Comparison of ENCODE assay signal across 8 cellular contexts in the genomic region with DNA sequence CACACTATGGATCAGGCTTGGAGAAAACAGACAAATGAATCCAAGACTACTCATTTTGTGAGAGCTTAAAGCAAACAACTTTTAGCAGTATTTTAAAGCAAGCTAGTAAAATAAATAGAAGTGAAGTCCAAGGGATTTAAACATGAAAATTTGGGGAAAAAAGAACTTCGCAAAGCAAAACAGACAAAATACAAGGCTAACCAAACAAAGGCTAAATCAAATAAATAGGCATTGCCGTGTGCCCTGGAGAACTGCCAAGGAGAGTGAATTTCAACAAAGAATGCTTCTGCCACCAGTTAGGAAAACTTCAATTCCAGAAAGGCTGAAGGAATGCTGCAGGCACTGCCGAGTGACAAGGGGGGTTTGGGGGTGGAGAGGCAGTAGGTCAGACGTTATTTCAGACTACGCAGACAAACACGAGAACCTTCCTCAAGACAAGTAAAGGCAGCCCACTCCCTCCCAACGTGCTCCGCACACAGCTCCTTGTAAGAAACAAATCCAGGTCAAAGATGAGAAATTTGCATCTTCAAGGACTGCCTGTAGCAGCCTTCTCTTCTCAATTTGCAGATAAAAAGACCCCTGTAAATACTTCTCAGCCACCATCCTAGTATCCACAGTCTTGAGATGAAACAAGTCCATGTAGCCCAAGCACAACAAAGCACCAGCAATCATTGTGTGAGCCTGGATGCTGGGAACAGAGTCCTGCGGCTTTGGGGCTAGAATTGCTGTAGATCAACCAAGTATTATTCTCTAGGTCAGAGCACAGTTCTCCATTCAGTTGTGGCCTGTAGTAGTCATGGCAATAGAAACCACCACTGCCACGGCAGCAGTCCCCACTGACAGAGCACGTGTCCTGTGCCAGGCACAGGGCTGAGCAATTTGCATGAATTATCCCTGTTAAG. TPM values are rescaled to one million over a fixed set of nuclear protein-coding genes. Genes with fewer than 3 reads are reported as not detected.
DNase-seq lines count a peak whose midpoint lies in the region; ATAC-seq and TF ChIP-seq lines count a peak whose summit lies in the region.

No MANE protein-coding gene starts in this region.

- no peaks in the 10 kb centered on the region for H3K9me3 ChIP-seq in esophagus muscularis mucosa
- no peaks in the 10 kb centered on the region for H3K9me3 ChIP-seq in esophagus squamous epithelium
- no peaks in the 10 kb centered on the region for H3K9me3 ChIP-seq in BE2C

- no peaks in the 10 kb centered on the region for H3K27me3 ChIP-seq in esophagus muscularis mucosa
- H3K27me3 ChIP-seq in esophagus squamous epithelium = no peaks in the 10 kb centered on the region
- H3K27me3 ChIP-seq in BE2C = no peaks in the 10 kb centered on the region

- DNase-seq in CD14-positive monocyte (ENCODE audit: low spot score) = peak; percentile 52
- peak; percentile 2 for DNase-seq in NCI-H1105 (lab: John Stamatoyannopoulos, UW)
- DNase-seq in esophagus muscularis mucosa (ENCODE audit: extremely low spot score) = no peak
- DNase-seq in nephron progenitor cell = no peak
- no peak for DNase-seq in esophagus squamous epithelium (lab: John Stamatoyannopoulos, UW)
- no peak for DNase-seq in BE2C
- no peak for DNase-seq in NCI-H524 (lab: John Stamatoyannopoulos, UW)

- peaks cover 2% of the 10 kb centered on the region in 2 donors for H3K36me3 Mint-ChIP-seq in CD14-positive monocyte
- H3K36me3 Mint-ChIP-seq in nephron progenitor cell (ENCODE audit: low read depth) = peaks cover 6% of the 10 kb centered on the region

- TF ChIP-seq EP300 in esophagus muscularis mucosa (IDR thresholded peaks at IDR 0.05) = no peak

- H3K4me3 ChIP-seq in esophagus muscularis mucosa (peak overlapping the region in 2 of 4 donors; percentile 7 to 9), esophagus squamous epithelium (no peak overlapping the region), BE2C (ENCODE audit: low read depth, low read length) (no peak overlapping the region)

- H3K27ac ChIP-seq in esophagus muscularis mucosa (replicated peaks in 1 of 4) (peak overlapping the region; percentile 61 to 79 (median 67)), esophagus squamous epithelium (peak overlapping the region in 2 of 4 donors; percentile 1 to 60)

- H3K27me3 Mint-ChIP-seq in CD14-positive monocyte (ENCODE audit: low read depth in 3 of 3) (peaks cover 0 to 3% (median 2%) of the 10 kb centered on the region in 3 donors), nephron progenitor cell (ENCODE audit: low read depth, poor library complexity) (peaks cover 6% of the 10 kb centered on the region)

- intact Hi-C loops in CD14-positive monocyte (cut with micrococcal nuclease) (loop anchor here (10.0 kb wide), 4 partner anchors 296 to 886 kb away; partner anchors contain the start of gene FOXN3 (in 1 of the 2)), esophagus muscularis mucosa (cut with DNase I) (loop anchor here (5.0 to 10.0 kb wide), 5 partner anchors 96 to 734 kb away; no protein-coding TSS in a partner anchor), esophagus squamous epithelium (cut with DNase I) (no loop called here)

- no peak overlapping the region for H3K4me3 Mint-ChIP-seq in CD14-positive monocyte
- no peak overlapping the region for H3K4me3 Mint-ChIP-seq in nephron progenitor cell

- no peaks in the 10 kb centered on the region for H3K36me3 ChIP-seq in esophagus muscularis mucosa
- no peaks in the 10 kb centered on the region for H3K36me3 ChIP-seq in esophagus squamous epithelium
- H3K36me3 ChIP-seq in BE2C = no peaks in the 10 kb centered on the region

- H3K4me1 ChIP-seq in esophagus muscularis mucosa (peaks cover 0 to 44% (median 39%) of the 10 kb centered on the region in 4 donors), esophagus squamous epithelium (peaks cover 5 to 31% (median 12%) of the 10 kb centered on the region in 3 donors), BE2C (peaks cover 3% of the 10 kb centered on the region; the same call in 1 of the 2 replicates)

- H3K4me1 Mint-ChIP-seq in CD14-positive monocyte = peaks cover 12% of the 10 kb centered on the region
- peaks cover 28% of the 10 kb centered on the region for H3K4me1 Mint-ChIP-seq in nephron progenitor cell

- no peak for ATAC-seq in HG02852 (IDR thresholded peaks at IDR 0.05; ENCODE audit: unreplicated experiment)

- WGBS in esophagus muscularis mucosa = 41% methylated on average over 11 of the region's 11 CpGs
- 38 to 46% methylated on average over 10 to 11 of the region's 11 CpGs for WGBS in esophagus squamous epithelium, 2 donors

- TF ChIP-seq CTCF in CD14-positive monocyte (IDR thresholded peaks at IDR 0.05) (no peak), esophagus muscularis mucosa (IDR thresholded peaks at IDR 0.05) (no peak), nephron progenitor cell (IDR thresholded peaks at IDR 0.05) (no peak), esophagus squamous epithelium (IDR thresholded peaks at IDR 0.05) (no peak), BE2C (IDR thresholded peaks at IDR 0.05; ENCODE audit: low read depth, low read length) (no peak)

- TF ChIP-seq POLR2A in esophagus muscularis mucosa (IDR thresholded peaks at IDR 0.05; ENCODE audit: low read depth) (no peak), esophagus squamous epithelium (IDR thresholded peaks at IDR 0.05) (no peak)

- peaks cover 0 to 2% (median 0%) of the 10 kb centered on the region in 7 donors for H3K9me3 Mint-ChIP-seq in CD14-positive monocyte
- no peaks in the 10 kb centered on the region for H3K9me3 Mint-ChIP-seq in nephron progenitor cell

- peak overlapping the region in 6 of 7 donors; percentile 16 to 99 (median 96) for H3K27ac Mint-ChIP-seq in CD14-positive monocyte
- H3K27ac Mint-ChIP-seq in nephron progenitor cell = peak overlapping the region; percentile 39

RNA-seq across cellular contexts. Expression of gene EFCAB11, which starts 43.3 kb away (rescaled TPM):
- 1 to 10 TPM; 2.0 to 4.3 TPM for polyA plus RNA-seq in CD14-positive monocyte
- total RNA-seq in esophagus muscularis mucosa (10 to 100 TPM in 1 of 4 donors, 1 to 10 TPM in 3; 3.1 to 15.0 (median 6.1) TPM), esophagus squamous epithelium (1 to 10 TPM; 3.4 to 8.0 (median 5.5) TPM)
- 2.8 TPM for polyA plus RNA-seq in BE2C (2012; ENCODE audit: insufficient read depth, insufficient read length, low read depth)

RNA-seq across cellular contexts. Expression of gene TDP1, which starts 44.5 kb away (rescaled TPM):
- 10 to 100 TPM; 10.6 to 13.4 TPM for polyA plus RNA-seq in CD14-positive monocyte
- total RNA-seq in esophagus muscularis mucosa (1 to 10 TPM; 7.5 to 9.7 (median 8.4) TPM), esophagus squamous epithelium (10 to 100 TPM in 3 of 4 donors, 1 to 10 TPM in 1; 9.1 to 24.5 (median 16.4) TPM)
- polyA plus RNA-seq in BE2C (2012; ENCODE audit: insufficient read depth, insufficient read length, low read depth) = 6.9 TPM

Comparison
In these comparisons a context has a peak if more than half of its experiments do, and no peak if none do; other contexts are left out.
1. DNase-seq: peak in CD14-positive monocyte (single experiment) and NCI-H1105 (single experiment); none in esophagus muscularis mucosa (single experiment), nephron progenitor cell (single experiment), esophagus squamous epithelium (single experiment), BE2C (single experiment) and NCI-H524 (0 of 2).